In the genomic region with DNA sequence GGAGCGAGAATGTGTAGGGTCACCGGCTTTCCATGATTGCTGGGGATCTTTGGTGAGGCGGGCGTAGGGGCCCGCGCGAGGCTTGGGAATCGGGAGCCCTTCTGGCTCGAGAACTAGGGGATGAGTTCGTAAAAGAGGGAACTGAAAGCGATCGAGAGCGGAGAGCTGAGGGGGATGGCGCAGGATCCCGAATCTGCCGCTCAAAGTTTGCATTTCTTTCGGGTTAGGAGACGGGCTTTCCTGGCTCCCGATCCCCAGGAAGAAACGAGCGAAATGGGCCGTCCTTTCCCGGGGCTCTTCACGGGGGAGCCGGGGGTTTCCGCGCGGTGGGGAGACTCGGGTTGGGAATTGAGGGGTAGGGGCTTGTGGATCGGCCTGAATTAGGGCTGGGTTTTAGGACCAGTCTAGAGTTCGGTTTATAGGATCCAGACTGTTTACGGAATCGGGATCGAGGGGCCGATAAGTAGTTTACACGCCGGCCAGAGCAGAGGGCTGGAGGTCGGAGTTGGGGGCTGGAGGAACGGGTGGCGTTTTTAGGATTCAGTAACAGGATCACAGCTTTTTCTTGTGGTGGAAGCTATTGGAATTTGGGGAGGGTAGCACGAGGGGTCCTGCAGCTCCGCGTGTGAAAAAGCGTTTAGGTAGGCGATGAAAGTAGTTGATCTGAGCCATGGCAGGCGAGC, we compare ENCODE assay signal across 8 cellular contexts. TPM values are rescaled to one million over a fixed set of nuclear protein-coding genes. Genes with fewer than 3 reads are reported as not detected.
DNase-seq lines count a peak whose midpoint lies in the region; ATAC-seq and TF ChIP-seq lines count a peak whose summit lies in the region.

No MANE protein-coding gene starts in this region.

- peaks cover 3% of the 10 kb centered on the region for H3K79me2 ChIP-seq in fibroblast of lung (ENCODE audit: control insufficient read depth, insufficient read depth, low read length)

- H3K36me3 ChIP-seq in fibroblast of lung (ENCODE audit: control insufficient read depth, insufficient read depth, low read length): no peaks in the 10 kb centered on the region

- no peaks in the 10 kb centered on the region for H3K27me3 ChIP-seq in fibroblast of lung (ENCODE audit: control insufficient read depth, insufficient read depth, low read length)

- H3K27ac Mint-ChIP-seq in T-helper 1 cell treated with Interleukin-12 subunit alpha and Interleukin-12 subunit beta and Interleukin-4 antibody, amounts not matched to agents 30 μg/mL and 1 μg/mL, for 36 hours: no peak overlapping the region

- H3K36me3 Mint-ChIP-seq in T-helper 1 cell treated with Interleukin-12 subunit alpha and Interleukin-12 subunit beta and Interleukin-4 antibody, amounts not matched to agents 30 μg/mL and 1 μg/mL, for 36 hours (ENCODE audit: low read depth): peaks cover 2% of the 10 kb centered on the region

- peak overlapping the region; percentile 58 for H3K4me3 Mint-ChIP-seq in T-helper 1 cell treated with Interleukin-12 subunit alpha and Interleukin-12 subunit beta and Interleukin-4 antibody, amounts not matched to agents 30 μg/mL and 1 μg/mL, for 36 hours

- DNase-seq in T-helper 1 cell (no peak), RPMI8226 (peak; percentile 20), fibroblast of lung (ENCODE audit: low read depth in 2 of 2) (peak; percentile 41 to 46), omental fat pad (ENCODE audit: low spot score) (no peak), islet precursor cell (no peak), GDM1 (lab: John Stamatoyannopoulos, UW) (no peak)

- H3K9me3 Mint-ChIP-seq in T-helper 1 cell treated with Interleukin-12 subunit alpha and Interleukin-12 subunit beta and Interleukin-4 antibody, amounts not matched to agents 30 μg/mL and 1 μg/mL, for 36 hours: no peaks in the 10 kb centered on the region

- ATAC-seq in omental fat pad (ENCODE audit: low FRiP score) (peak; percentile 14), HG03045 (IDR thresholded peaks at IDR 0.05; ENCODE audit: unreplicated experiment) (no peak)

- no peaks in the 10 kb centered on the region for H3K9me3 ChIP-seq in fibroblast of lung (ENCODE audit: control insufficient read depth, insufficient read depth, low read depth, low read length)

- H4K20me1 ChIP-seq in fibroblast of lung (ENCODE audit: control insufficient read depth, extremely low read depth, insufficient read depth, low read length): no peaks in the 10 kb centered on the region

- peak overlapping the region; percentile 79 for H3K4me2 ChIP-seq in fibroblast of lung (ENCODE audit: extremely low read depth, insufficient read depth, low read length)

- peak overlapping the region; percentile 74 for H3K27ac ChIP-seq in fibroblast of lung (ENCODE audit: insufficient read depth, low read length)

- H3K27me3 Mint-ChIP-seq in T-helper 1 cell treated with Interleukin-12 subunit alpha and Interleukin-12 subunit beta and Interleukin-4 antibody, amounts not matched to agents 30 μg/mL and 1 μg/mL, for 36 hours (ENCODE audit: low read depth): peaks cover 90% of the 10 kb centered on the region

- no peak for TF ChIP-seq CTCF in fibroblast of lung (conservative IDR thresholded peaks at IDR 0.05 in 1 of 2, IDR thresholded peaks at IDR 0.05 in 1 of 2; ENCODE audit: low read depth in 1 of 2, low read length in 2 of 2)
- no peak for TF ChIP-seq CTCF in omental fat pad (IDR thresholded peaks at IDR 0.05)

- H2AFZ ChIP-seq in fibroblast of lung (ENCODE audit: low read length): peak overlapping the region; percentile 49

- H3K4me1 Mint-ChIP-seq in T-helper 1 cell treated with Interleukin-12 subunit alpha and Interleukin-12 subunit beta and Interleukin-4 antibody, amounts not matched to agents 30 μg/mL and 1 μg/mL, for 36 hours (ENCODE audit: low read depth): peaks cover 13% of the 10 kb centered on the region

- peak overlapping the region; percentile 78 for H3K9ac ChIP-seq in fibroblast of lung (ENCODE audit: insufficient read depth, low read length)

- H3K4me3 ChIP-seq in fibroblast of lung (replicated peaks in 1 of 4; ENCODE audit: control extremely low read depth in 1 of 4, insufficient read depth in 1 of 4, low read depth in 3 of 4, low read length in 4 of 4): peak overlapping the region; percentile 60 to 74 (median 64)

- H3K4me1 ChIP-seq in fibroblast of lung (ENCODE audit: control insufficient read depth, extremely low read depth, insufficient read depth, low read length): peaks cover 31% of the 10 kb centered on the region

RNA-seq across cellular contexts. Expression of a gene that starts 1.3 kb away (rescaled TPM):
- total RNA-seq in fibroblast of lung (0.33 and 1.0 TPM in 2 replicates), omental fat pad (1 to 10 TPM in 2 of 4 donors, under 1 TPM in 2; 0.19 to 2.7 (median 0.82) TPM)
- polyA plus RNA-seq in fibroblast of lung: 1.5 and 2.2 TPM in 2 replicates
- polyA plus RNA-seq in fibroblast of lung (2012): 1.2 and 3.7 TPM in 2 replicates
- 4.9 and 7.3 TPM in 2 replicates for polyA minus RNA-seq in fibroblast of lung (ENCODE audit: low replicate concordance)

RNA-seq across cellular contexts. Expression of a gene that starts 54.4 kb away (rescaled TPM):
- total RNA-seq in fibroblast of lung (28.0 and 31.9 TPM in 2 replicates), omental fat pad (10 to 100 TPM; 17.0 to 24.4 (median 21.9) TPM)
- polyA plus RNA-seq in fibroblast of lung: 33.9 and 34.8 TPM in 2 replicates
- 19.1 and 19.3 TPM in 2 replicates for polyA plus RNA-seq in fibroblast of lung (2012)
- 14.9 and 15.6 TPM in 2 replicates for polyA minus RNA-seq in fibroblast of lung (ENCODE audit: low replicate concordance)

Comparison
In these comparisons a context has a peak if more than half of its experiments do, and no peak if none do; other contexts are left out.
1. DNase-seq: peak in RPMI8226 (single experiment) and fibroblast of lung (2 of 2); none in T-helper 1 cell (0 of 5), omental fat pad (single experiment), islet precursor cell (single experiment) and GDM1 (single experiment).